ENCODE assay signal across 8 cellular contexts in genomic region chr21:36130839-36131238, GRCh38. TPM values are rescaled to one million over a fixed set of nuclear protein-coding genes. Genes with fewer than 3 reads are reported as not detected.
DNase-seq lines count a peak whose midpoint lies in the region; ATAC-seq and TF ChIP-seq lines count a peak whose summit lies in the region.
"Not testable (repeated sequence)": the region's sequence is repeated elsewhere in the genome, so short reads cannot be mapped to it uniquely, and the experiment has no call there.

No MANE protein-coding gene starts in this region.

- peak overlapping the region; percentile 44 for H3K4me3 ChIP-seq in HUES64 (ENCODE audit: low read length)
- peak overlapping the region; percentile 45 for H3K4me3 ChIP-seq in iPS-15b (ENCODE audit: low read depth, low read length)

- 85% methylated on average over 5 of the region's 5 CpGs for WGBS in HUES64

- H3K27me3 Mint-ChIP-seq in Calu3 (ENCODE audit: unreplicated experiment); T-cell; activated T-cell treated with anti-CD3 and anti-CD28 coated beads, Interleukin-2, amount 50 U/mL, for 24 hours: not testable (repeated sequence)
- peaks cover 80% of the 10 kb centered on the region for H3K27me3 Mint-ChIP-seq in brain
- peaks cover 62% of the 10 kb centered on the region for H3K27me3 Mint-ChIP-seq in nephron progenitor cell (ENCODE audit: low read depth, poor library complexity)

- H3K9me3 Mint-ChIP-seq in Calu3 (ENCODE audit: low read depth, unreplicated experiment); T-cell; activated T-cell treated with anti-CD3 and anti-CD28 coated beads, Interleukin-2, amount 50 U/mL, for 24 hours; brain; nephron progenitor cell: not testable (repeated sequence)

- intact Hi-C loops in Calu3 (cut with micrococcal nuclease; ENCODE audit: unreplicated experiment): not testable (repeated sequence)

- not testable (repeated sequence) for H3K4me1 ChIP-seq in HUES64 (ENCODE audit: insufficient read depth, low read length); iPS-15b (ENCODE audit: control insufficient read depth, insufficient read depth, low read length)

- not testable (repeated sequence) for H3K9ac ChIP-seq in HUES64 (ENCODE audit: low read depth, low read length); iPS-15b (ENCODE audit: low read depth, low read length)

- DNase-seq in Calu3; T-cell; activated T-cell treated with anti-CD3 and anti-CD28 coated beads, Interleukin-2, amount 50 U/mL, for 24 hours; nephron progenitor cell: not testable (repeated sequence)
- peak; percentile 30 for DNase-seq in superior temporal gyrus (ENCODE audit: extremely low spot score)

- H3K27me3 ChIP-seq in HUES64 (ENCODE audit: insufficient read depth, low read length): peaks cover 45% of the 10 kb centered on the region
- peaks cover 26% of the 10 kb centered on the region for H3K27me3 ChIP-seq in iPS-15b (ENCODE audit: control insufficient read depth, insufficient read depth, low read length)

- H3K36me3 ChIP-seq in HUES64 (ENCODE audit: insufficient read depth, low read length); iPS-15b (ENCODE audit: control insufficient read depth, insufficient read depth, low read length): not testable (repeated sequence)

- not testable (repeated sequence) for TF ChIP-seq CTCF in Calu3 (IDR thresholded peaks at IDR 0.05; ENCODE audit: unreplicated experiment); brain (conservative IDR thresholded peaks at IDR 0.05); nephron progenitor cell (IDR thresholded peaks at IDR 0.05)

- ATAC-seq in T-cell (replicated peaks in 1 of 4): not testable (repeated sequence)

- H3K9me3 ChIP-seq in HUES64 (ENCODE audit: insufficient read depth, low read depth, low read length); iPS-15b (ENCODE audit: control insufficient read depth, insufficient read depth, low read length): not testable (repeated sequence)

- peaks cover 22% of the 10 kb centered on the region for H3K36me3 Mint-ChIP-seq in Calu3 (ENCODE audit: insufficient read depth, unreplicated experiment)
- H3K36me3 Mint-ChIP-seq in T-cell; activated T-cell treated with anti-CD3 and anti-CD28 coated beads, Interleukin-2, amount 50 U/mL, for 24 hours (ENCODE audit: low read depth); brain; nephron progenitor cell (ENCODE audit: low read depth): not testable (repeated sequence)

- POLR2A ChIA-PET in T-cell (lab: Charles Lee): not testable (repeated sequence)

- H3K4me3 Mint-ChIP-seq in Calu3 (ENCODE audit: low read depth, unreplicated experiment) (peak overlapping the region; percentile 68), T-cell (peak overlapping the region; percentile 77 to 91 (median 88)), brain (peak overlapping the region; percentile 76 to 84 (median 83)), nephron progenitor cell (peak overlapping the region; percentile 85)
- H3K4me3 Mint-ChIP-seq in activated T-cell treated with anti-CD3 and anti-CD28 coated beads, Interleukin-2, amount 50 U/mL, for 24 hours: peak overlapping the region; percentile 79

- CTCF ChIA-PET in Calu3 (lab: Charles Lee): not testable (repeated sequence)
- CTCF ChIA-PET in T-cell (lab: Charles Lee): interaction anchor here in 1 of 2 donors (0.6 kb wide), 1 partner anchor 21 kb away, joined by 3 read pairs; no protein-coding TSS in a partner anchor

- H3K27ac Mint-ChIP-seq in Calu3 (ENCODE audit: unreplicated experiment); T-cell; activated T-cell treated with anti-CD3 and anti-CD28 coated beads, Interleukin-2, amount 50 U/mL, for 24 hours; nephron progenitor cell: not testable (repeated sequence)
- peak overlapping the region in 1 of 5 experiments; percentile 74 for H3K27ac Mint-ChIP-seq in brain

- not testable (repeated sequence) for H3K4me1 Mint-ChIP-seq in Calu3 (ENCODE audit: low read depth, unreplicated experiment)
- H3K4me1 Mint-ChIP-seq in T-cell: peaks cover 21 to 32% (median 30%) of the 10 kb centered on the region in 3 donors
- peaks cover 23% of the 10 kb centered on the region for H3K4me1 Mint-ChIP-seq in activated T-cell treated with anti-CD3 and anti-CD28 coated beads, Interleukin-2, amount 50 U/mL, for 24 hours (ENCODE audit: low read depth)
- H3K4me1 Mint-ChIP-seq in brain: peaks cover 15% of the 10 kb centered on the region
- H3K4me1 Mint-ChIP-seq in nephron progenitor cell: peaks cover 18% of the 10 kb centered on the region

- not testable (repeated sequence) for H3K27ac ChIP-seq in HUES64 (ENCODE audit: low read depth, low read length)

- not testable (repeated sequence) for BruUV-seq in Calu3 (replicated peaks; lab: Mats Ljungman, UMichigan)

RNA-seq across cellular contexts. Expression of gene CBR3, which starts 4.0 kb away (rescaled TPM):
- total RNA-seq in Calu3 (2022) (2.8 and 3.1 TPM in 2 replicates), T-cell (10 to 100 TPM in 2 of 5 donors, 1 to 10 TPM in 2, under 1 TPM in 1; 0.85 to 16.1 (median 8.1) TPM)
- polyA plus RNA-seq in HUES64 (2013, experiment 1 of 2): 3.2 TPM
- 4.2 TPM for polyA plus RNA-seq in HUES64 (2013, experiment 2 of 2)
- polyA plus RNA-seq in brain (ENCODE audit: insufficient read depth, low read depth, low replicate concordance): 9.6 TPM

RNA-seq across cellular contexts. Expression of gene DOP1B, which starts 25.8 kb away (rescaled TPM):
- total RNA-seq in Calu3 (2022) (7.1 and 10.3 TPM in 2 replicates), T-cell (10 to 100 TPM; 18.4 to 26.3 (median 23.1) TPM)
- 4.1 TPM for polyA plus RNA-seq in HUES64 (2013, experiment 1 of 2)
- polyA plus RNA-seq in HUES64 (2013, experiment 2 of 2): 4.7 TPM
- 24.2 TPM for polyA plus RNA-seq in brain (ENCODE audit: insufficient read depth, low read depth, low replicate concordance)
